ENCODE assay signal across 8 cellular contexts in genomic region chr11:313787-314547, GRCh38.
DNase-seq lines count a peak whose midpoint lies in the region; ATAC-seq lines count a peak whose summit lies in the region.

IFITM1 (plus strand) TSS chr11:314040; CDS start chr11:314171, 131 bp downstream.

- peak; percentile 66 for DNase-seq in GM04504 (ENCODE audit: low read depth)
- peak; percentile 57 for DNase-seq in T-helper 2 cell treated with Interferon-gamma antibody and Interleukin-4, amounts not matched to agents 5 μg/mL and 100 μg/mL, for 36 hours (ENCODE audit: low spot score)
- peak; percentile 74 for DNase-seq in central memory CD4-positive, alpha-beta T cell

- peak within 1 kb of the TSS; percentile 60 to 71 for H3K4me3 ChIP-seq in stomach smooth muscle (ENCODE audit: low read length in 2 of 2)

- H3K27ac Mint-ChIP-seq in T-helper 2 cell treated with Interferon-gamma antibody and Interleukin-4, amounts not matched to agents 5 μg/mL and 100 μg/mL, for 36 hours, result peak within 1 kb of the TSS; percentile 90

- H3K4me1 ChIP-seq in stomach smooth muscle (ENCODE audit: control insufficient read depth, insufficient read depth, low read length), result peaks cover 27% of the 10 kb centered on the region

- H3K36me3 ChIP-seq in stomach smooth muscle (ENCODE audit: control insufficient read depth in 2 of 2, insufficient read depth in 2 of 2, low read length in 2 of 2), result no peaks in the 10 kb centered on the region

- peak within 1 kb of the TSS; percentile 29 to 57 for H3K9ac ChIP-seq in stomach smooth muscle (ENCODE audit: low read length in 2 of 2)

- peaks cover 29% of the 10 kb centered on the region for H3K4me1 Mint-ChIP-seq in T-helper 2 cell treated with Interferon-gamma antibody and Interleukin-4, amounts not matched to agents 5 μg/mL and 100 μg/mL, for 36 hours (ENCODE audit: low read depth)

- H3K27me3 Mint-ChIP-seq in T-helper 2 cell treated with Interferon-gamma antibody and Interleukin-4, amounts not matched to agents 5 μg/mL and 100 μg/mL, for 36 hours (ENCODE audit: low read depth), result no peaks in the 10 kb centered on the region

- no peaks in the 10 kb centered on the region for H3K9me3 ChIP-seq in stomach smooth muscle (ENCODE audit: control insufficient read depth in 2 of 2, low read length in 2 of 2)

- H3K4me3 Mint-ChIP-seq in T-helper 2 cell treated with Interferon-gamma antibody and Interleukin-4, amounts not matched to agents 5 μg/mL and 100 μg/mL, for 36 hours, result peak within 1 kb of the TSS; percentile 96

- H3K9me3 Mint-ChIP-seq in T-helper 2 cell treated with Interferon-gamma antibody and Interleukin-4, amounts not matched to agents 5 μg/mL and 100 μg/mL, for 36 hours, result no peaks in the 10 kb centered on the region

- H3K36me3 Mint-ChIP-seq in T-helper 2 cell treated with Interferon-gamma antibody and Interleukin-4, amounts not matched to agents 5 μg/mL and 100 μg/mL, for 36 hours (ENCODE audit: low read depth), result peaks cover 48% of the 10 kb centered on the region

- peak within 1 kb of the TSS; percentile 68 for H3K27ac ChIP-seq in layer of hippocampus (ENCODE audit: low read depth, low read length)
- H3K27ac ChIP-seq in stomach smooth muscle (ENCODE audit: low read length), result peak within 1 kb of the TSS; percentile 41

- peaks cover 2% of the 10 kb centered on the region for H3K27me3 ChIP-seq in layer of hippocampus (ENCODE audit: control insufficient read depth, insufficient read depth, low read length)
- H3K27me3 ChIP-seq in stomach smooth muscle (ENCODE audit: control insufficient read depth in 1 of 2, insufficient read depth in 2 of 2, low read length in 2 of 2), result peaks cover 2 to 16% of the 10 kb centered on the region in 2 donors

- ATAC-seq in HG02642 (IDR thresholded peaks at IDR 0.05; ENCODE audit: poor library complexity, unreplicated experiment), result peak; percentile 22
- ATAC-seq in HG02623 (IDR thresholded peaks at IDR 0.05; ENCODE audit: unreplicated experiment), result no peak
- ATAC-seq in GM21576 (IDR thresholded peaks at IDR 0.05; ENCODE audit: unreplicated experiment), result no peak
